In the genomic region with DNA sequence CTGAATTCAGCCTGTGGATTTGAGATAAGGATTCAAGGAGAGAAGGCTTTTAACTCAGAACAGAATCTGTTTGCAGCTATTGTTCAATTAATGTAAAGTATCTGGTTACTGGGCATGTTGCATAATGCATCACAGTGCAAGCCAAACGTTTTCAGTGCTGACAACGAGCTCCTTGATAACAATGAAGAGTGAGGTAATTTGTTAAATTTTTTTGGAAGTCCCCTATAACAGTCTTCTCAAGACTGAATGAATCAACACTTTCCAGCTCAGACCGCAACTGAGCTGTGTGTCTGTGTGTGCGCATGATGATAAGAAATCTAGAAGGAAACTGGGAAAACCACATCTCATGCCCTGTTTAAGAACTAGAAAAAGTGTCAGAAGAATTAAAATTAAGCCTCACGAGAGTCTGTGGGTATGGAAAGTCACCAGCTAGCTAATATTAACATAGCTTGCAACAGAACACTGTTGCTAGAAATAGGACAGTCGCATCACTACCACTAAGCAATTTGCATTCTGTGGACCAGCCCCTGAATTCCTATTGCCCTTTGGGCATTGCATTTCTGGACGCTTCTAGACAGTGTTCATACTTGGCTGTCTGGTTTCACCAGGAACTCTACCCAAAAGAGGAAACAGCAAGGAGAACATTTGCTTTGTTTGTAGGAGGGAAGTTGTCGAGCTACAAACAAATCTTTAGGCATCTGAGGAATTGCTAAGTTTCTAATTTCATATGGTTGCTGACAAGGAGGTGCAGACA, we compare ENCODE assay signal across 8 cellular contexts. TPM values are rescaled to one million over a fixed set of nuclear protein-coding genes. Genes with fewer than 3 reads are reported as not detected.
DNase-seq lines count a peak whose midpoint lies in the region; ATAC-seq, FAIRE-seq and TF ChIP-seq lines count a peak whose summit lies in the region.

No MANE protein-coding gene starts in this region.

- H2AFZ ChIP-seq in K562 (ENCODE audit: low read depth, low read length) = peak overlapping the region; percentile 69

- POLR2A ChIA-PET in K562 (lab: Yijun Ruan, JAX) = interaction anchor here (0.8 to 3.2 kb wide), 8 partner anchors 10 to 43 kb away, joined by 3 to 15 read pairs (median 4); partner anchors contain the start of gene ATP2C1

- FAIRE-seq in K562 (lab: Jason Lieb, UNC) (peak; percentile 95), HTR-8/SVneo (lab: Jason Lieb, UNC) (no peak)

- DNase-seq in COLO829 (ENCODE audit: low spot score) = peak; percentile 80
- DNase-seq in GM20000 (ENCODE audit: low spot score) = peak; percentile 62
- peak in 1 of 2 experiments; percentile 23 for DNase-seq in SJCRH30
- peak; percentile 39 to 92 (median 54) for DNase-seq in K562 (ENCODE audit: extremely low read depth in 1 of 4, low spot score in 3 of 4)
- DNase-seq in midbrain (lab: John Stamatoyannopoulos, UW) = peak; percentile 58
- DNase-seq in superior temporal gyrus (ENCODE audit: extremely low spot score) = peak; percentile 63
- DNase-seq in HTR-8/SVneo (ENCODE audit: insufficient read length, low spot score) = no peak

- in situ Hi-C loops in K562 (cut with MboI) = no loop called here

- CTCF ChIA-PET in K562 (lab: Yijun Ruan, JAX; ENCODE audit: low intra/inter-chr PET ratio) = no interaction called here

- H3K27me3 ChIP-seq in SJCRH30 = no peaks in the 10 kb centered on the region
- no peaks in the 10 kb centered on the region for H3K27me3 ChIP-seq in K562 (ENCODE audit: control insufficient read depth in 2 of 2, insufficient read depth in 2 of 2, low read length in 2 of 2)

- 0 out of 2 replicates have a peak, but pooled peaks have one; percentile 49 for TF ChIP-seq POLR2A in K562 (conservative IDR thresholded peaks at IDR 0.05)

- no peaks in the 10 kb centered on the region for H3K9me1 ChIP-seq in K562 (ENCODE audit: control insufficient read depth, insufficient read depth, low read length)

- peak overlapping the region; percentile 49 to 89; a peak in 3 of 4 replicates for H3K9ac ChIP-seq in K562 (ENCODE audit: insufficient read depth in 1 of 2, low read depth in 2 of 2, low read length in 2 of 2)

- TF ChIP-seq EP300 in K562 (IDR thresholded peaks at IDR 0.05; ENCODE audit: low read length) = peak; percentile 92

- peaks cover 45% of the 10 kb centered on the region for H3K79me2 ChIP-seq in K562 (ENCODE audit: control insufficient read depth, insufficient read depth, low read length)

- H3K27ac ChIP-seq in SJCRH30 = no peak overlapping the region
- peak overlapping the region; percentile 94 for H3K27ac ChIP-seq in K562 (ENCODE audit: extremely low read depth, low read depth, low read length)

- H3K36me3 ChIP-seq in SJCRH30 (no peaks in the 10 kb centered on the region), K562 (ENCODE audit: control insufficient read depth, insufficient read depth, low read length) (no peaks in the 10 kb centered on the region)

- no TSS peak for BruUV-seq in K562 (replicated peaks; lab: Mats Ljungman, UMichigan)

- 0% methylated on average over 8 of the region's 8 CpGs for WGBS in K562 (ENCODE audit: insufficient coverage, low coverage, missing lambda C conversion rate)

- no peak for TF ChIP-seq CTCF in GM20000 (IDR thresholded peaks at IDR 0.05; ENCODE audit: extremely low read depth, missing control alignments)
- no peak for TF ChIP-seq CTCF in K562 (IDR thresholded peaks at IDR 0.05 in 2 of 3, conservative IDR thresholded peaks at IDR 0.05 in 1 of 3; ENCODE audit: insufficient read depth in 2 of 3, low read depth in 1 of 3, low read length in 3 of 3)

- H4K20me1 ChIP-seq in K562 (replicated peaks; ENCODE audit: control insufficient read depth, insufficient read depth, low read length) = no peaks in the 10 kb centered on the region

- ATAC-seq in HG03575 (IDR thresholded peaks at IDR 0.05; ENCODE audit: extremely low read depth, insufficient number of reproducible peaks, low FRiP score, unreplicated experiment) (peak; percentile 68), K562 (peak; percentile 85)

- H3K4me1 ChIP-seq in SJCRH30 (peaks cover 3% of the 10 kb centered on the region; the same call in 1 of the 2 replicates), K562 (replicated peaks in 1 of 2; ENCODE audit: control insufficient read depth in 2 of 2, insufficient read depth in 2 of 2, low read length in 2 of 2) (peaks cover 9 to 26% of the 10 kb centered on the region in 2 experiments)

- intact Hi-C loops in K562 (cut with micrococcal nuclease) = loop anchor here (1.0 to 10.0 kb wide), 5 partner anchors 17 to 1405 kb away; partner anchors contain the start of gene IFT122

- no peaks in the 10 kb centered on the region for H3K9me3 ChIP-seq in SJCRH30 (replicated peaks)
- no peaks in the 10 kb centered on the region for H3K9me3 ChIP-seq in K562 (replicated peaks; ENCODE audit: control insufficient read depth, insufficient read depth, low read depth, low read length)

- H3K4me2 ChIP-seq in K562 (ENCODE audit: insufficient read depth, low read length) = peak overlapping the region; percentile 76

- H3K4me3 ChIP-seq in SJCRH30 = peak overlapping the region; percentile 15
- H3K4me3 ChIP-seq in K562 = peak overlapping the region; percentile 33

- no peak; a peak in 1 of 4 replicates for TF ChIP-seq RAD21 in K562 (CRISPR knock-in tag; conservative IDR thresholded peaks at IDR 0.05 in 1 of 2, IDR thresholded peaks at IDR 0.05 in 1 of 2)

TF ChIP-seq in K562, 482 proteins besides CTCF, POLR2A, EP300 and RAD21 (continues in another document):
- TF ChIP-seq RCOR1 (IDR thresholded peaks at IDR 0.05; ENCODE audit: borderline replicate concordance in 1 of 2, low read depth in 2 of 2, low read length in 2 of 2) (peak in 1 of 2 experiments; percentile 83; a peak in 2 of 4 replicates), FOXM1 (IDR thresholded peaks at IDR 0.05; ENCODE audit: low read depth) (peak; percentile 80), FOXM1 (CRISPR knock-in tag; IDR thresholded peaks at IDR 0.05; ENCODE audit: low read depth) (no peak), NRF1 (conservative IDR thresholded peaks at IDR 0.05 in 1 of 2, IDR thresholded peaks at IDR 0.05 in 1 of 2) (peak; percentile 71 to 74)
- TF ChIP-seq, protein P1, sequence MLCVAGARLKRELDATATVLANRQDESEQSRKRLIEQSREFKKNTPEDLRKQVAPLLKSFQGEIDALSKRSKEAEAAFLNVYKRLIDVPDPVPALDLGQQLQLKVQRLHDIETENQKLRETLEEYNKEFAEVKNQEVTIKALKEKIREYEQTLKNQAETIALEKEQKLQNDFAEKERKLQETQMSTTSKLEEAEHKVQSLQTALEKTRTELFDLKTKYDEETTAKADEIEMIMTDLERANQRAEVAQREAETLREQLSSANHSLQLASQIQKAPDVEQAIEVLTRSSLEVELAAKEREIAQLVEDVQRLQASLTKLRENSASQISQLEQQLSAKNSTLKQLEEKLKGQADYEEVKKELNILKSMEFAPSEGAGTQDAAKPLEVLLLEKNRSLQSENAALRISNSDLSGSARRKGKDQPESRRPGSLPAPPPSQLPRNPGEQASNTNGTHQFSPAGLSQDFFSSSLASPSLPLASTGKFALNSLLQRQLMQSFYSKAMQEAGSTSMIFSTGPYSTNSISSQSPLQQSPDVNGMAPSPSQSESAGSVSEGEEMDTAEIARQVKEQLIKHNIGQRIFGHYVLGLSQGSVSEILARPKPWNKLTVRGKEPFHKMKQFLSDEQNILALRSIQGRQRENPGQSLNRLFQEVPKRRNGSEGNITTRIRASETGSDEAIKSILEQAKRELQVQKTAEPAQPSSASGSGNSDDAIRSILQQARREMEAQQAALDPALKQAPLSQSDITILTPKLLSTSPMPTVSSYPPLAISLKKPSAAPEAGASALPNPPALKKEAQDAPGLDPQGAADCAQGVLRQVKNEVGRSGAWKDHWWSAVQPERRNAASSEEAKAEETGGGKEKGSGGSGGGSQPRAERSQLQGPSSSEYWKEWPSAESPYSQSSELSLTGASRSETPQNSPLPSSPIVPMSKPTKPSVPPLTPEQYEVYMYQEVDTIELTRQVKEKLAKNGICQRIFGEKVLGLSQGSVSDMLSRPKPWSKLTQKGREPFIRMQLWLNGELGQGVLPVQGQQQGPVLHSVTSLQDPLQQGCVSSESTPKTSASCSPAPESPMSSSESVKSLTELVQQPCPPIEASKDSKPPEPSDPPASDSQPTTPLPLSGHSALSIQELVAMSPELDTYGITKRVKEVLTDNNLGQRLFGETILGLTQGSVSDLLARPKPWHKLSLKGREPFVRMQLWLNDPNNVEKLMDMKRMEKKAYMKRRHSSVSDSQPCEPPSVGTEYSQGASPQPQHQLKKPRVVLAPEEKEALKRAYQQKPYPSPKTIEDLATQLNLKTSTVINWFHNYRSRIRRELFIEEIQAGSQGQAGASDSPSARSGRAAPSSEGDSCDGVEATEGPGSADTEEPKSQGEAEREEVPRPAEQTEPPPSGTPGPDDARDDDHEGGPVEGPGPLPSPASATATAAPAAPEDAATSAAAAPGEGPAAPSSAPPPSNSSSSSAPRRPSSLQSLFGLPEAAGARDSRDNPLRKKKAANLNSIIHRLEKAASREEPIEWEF (CRISPR knock-in tag; IDR thresholded peaks at IDR 0.05) = no peak
- TF ChIP-seq, protein P2, sequence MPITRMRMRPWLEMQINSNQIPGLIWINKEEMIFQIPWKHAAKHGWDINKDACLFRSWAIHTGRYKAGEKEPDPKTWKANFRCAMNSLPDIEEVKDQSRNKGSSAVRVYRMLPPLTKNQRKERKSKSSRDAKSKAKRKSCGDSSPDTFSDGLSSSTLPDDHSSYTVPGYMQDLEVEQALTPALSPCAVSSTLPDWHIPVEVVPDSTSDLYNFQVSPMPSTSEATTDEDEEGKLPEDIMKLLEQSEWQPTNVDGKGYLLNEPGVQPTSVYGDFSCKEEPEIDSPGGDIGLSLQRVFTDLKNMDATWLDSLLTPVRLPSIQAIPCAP (CRISPR knock-in tag; IDR thresholded peaks at IDR 0.05; ENCODE audit: borderline replicate concordance) = no peak

RNA-seq across cellular contexts. Expression of gene ATP2C1, which starts 43.7 kb away (rescaled TPM):
- total RNA-seq in SJCRH30 (2014; rRNA removed; shearing (Covaris generic)) = 38.2 and 40.2 TPM in 2 replicates
- 43.5 and 135 TPM in 2 replicates for total RNA-seq in K562 (2011; cell fraction: chromatin; rRNA removed; ENCODE audit: low replicate concordance)
- 32.4 and 42.2 TPM in 2 replicates for total RNA-seq in K562 (2011; cell fraction: nucleolus; rRNA removed)
- total RNA-seq in K562 (2011; cell fraction: nucleoplasm; rRNA removed) = 70.8 and 83.0 TPM in 2 replicates
- 16.2 and 25.3 TPM in 2 replicates for total RNA-seq in K562 (2014; rRNA removed)
- total RNA-seq in K562 (2014; rRNA removed; fragmentation: Illumina TruSeq; extraction: Trizol) = 34.1 and 35.4 TPM in 2 replicates
- 25.8 and 27.7 TPM in 2 replicates for total RNA-seq in K562 (2015; rRNA removed; fragmentation: Illumina TruSeq; extraction: Trizol)
- total RNA-seq in K562 (2021) = 32.1 and 33.0 TPM in 2 replicates
- polyA plus RNA-seq in K562 (2011; rRNA removed) = 36.8 and 53.5 TPM in 2 replicates
- 11.0 and 28.8 TPM in 2 replicates for polyA plus RNA-seq in K562 (2011; cell fraction: cytosol; rRNA removed)
- polyA plus RNA-seq in K562 (2011; cell fraction: nucleus; rRNA removed) = 34.8 and 58.4 TPM in 2 replicates
- polyA plus RNA-seq in K562 (2012) = 19.6 and 21.8 TPM in 2 replicates
- 25.6 and 29.3 TPM in 2 replicates for polyA plus RNA-seq in K562 (2014; fragmentation: Illumina TruSeq; extraction: Trizol)
- polyA plus RNA-seq in K562 (2014; fragmentation: Nextera tagmentation; extraction: Ambion mirVana) = 10 to 100 TPM in 1 of 2 experiments, 1 to 10 TPM in 1; 10.0 to 15.6 TPM
- 27.9 and 33.0 TPM in 2 replicates for polyA plus RNA-seq in K562 (2014; rRNA removed)
- polyA minus RNA-seq in K562 (2011; rRNA and poly(A)+ RNA removed) = 94.2 and 115 TPM in 2 replicates
- 16.0 and 29.7 TPM in 2 replicates for polyA minus RNA-seq in K562 (2011; cell fraction: cytosol; rRNA and poly(A)+ RNA removed)
- polyA minus RNA-seq in K562 (2011; cell fraction: nucleus; rRNA and poly(A)+ RNA removed) = 44.4 and 67.4 TPM in 2 replicates
